8 cellular contexts compared by ENCODE assay signal in genomic region chr5:173972844-173973613, GRCh38. TPM values are rescaled to one million over a fixed set of nuclear protein-coding genes. Genes with fewer than 3 reads are reported as not detected.
DNase-seq lines count a peak whose midpoint lies in the region; ATAC-seq and TF ChIP-seq lines count a peak whose summit lies in the region.

No MANE protein-coding gene starts in this region.

- no peak for TF ChIP-seq POLR2A in spleen (IDR thresholded peaks at IDR 0.05)

- peaks cover 0 to 12% (median 0%) of the 10 kb centered on the region in 7 donors for H3K27me3 ChIP-seq in spleen (replicated peaks in 1 of 7)

- ATAC-seq in HG02970 (IDR thresholded peaks at IDR 0.05; ENCODE audit: low FRiP score, unreplicated experiment) (peak; percentile 64), GM18870 (IDR thresholded peaks at IDR 0.05; ENCODE audit: unreplicated experiment) (no peak)

- intact Hi-C loops in spleen (cut with DNase I; ENCODE audit: low total_unique reads): loop anchor here (2.0 kb wide), 1 partner anchor 352 kb away; no protein-coding TSS in a partner anchor

- peak; percentile 80 for DNase-seq in NCI-H2196 (lab: John Stamatoyannopoulos, UW; ENCODE audit: unreplicated experiment)
- DNase-seq in activated CD4-positive, CD25-positive, alpha-beta regulatory T cell (lab: John Stamatoyannopoulos, UW): peak; percentile 47 to 68 (median 58)
- peak; percentile 59 for DNase-seq in central memory CD4-positive, alpha-beta T cell
- peak; percentile 72 for DNase-seq in iris pigment epithelial cell (ENCODE audit: low read depth)
- DNase-seq in spleen: peak; percentile 89

- no peaks in the 10 kb centered on the region for H3K36me3 ChIP-seq in spleen

- peak; percentile 78 to 96 (median 93) for TF ChIP-seq CTCF in spleen (IDR thresholded peaks at IDR 0.05 in 8 of 11, conservative IDR thresholded peaks at IDR 0.05 in 3 of 11)

- H3K4me1 ChIP-seq in spleen: peaks cover 3 to 17% (median 13%) of the 10 kb centered on the region in 6 donors

- no peaks in the 10 kb centered on the region for H3K9me3 ChIP-seq in spleen

- WGBS in spleen, 5 donors: 3 to 9% (median 7%) methylated on average over 28 to 31 of the region's 31 CpGs

- H3K4me3 ChIP-seq in GM08714 (ENCODE audit: low read length) (peak overlapping the region; percentile 32; the same call in 1 of the 2 replicates), spleen (peak overlapping the region in 7 of 8 donors; percentile 21 to 68 (median 37))

- no peak overlapping the region for H3K27ac ChIP-seq in spleen

RNA-seq across cellular contexts. Expression of gene C5orf47, which starts 15.9 kb away (rescaled TPM):
- total RNA-seq in spleen: under 1 TPM in 5 of 7 donors, not detected in 2; 0.13 to 0.43 (median 0.22) TPM
- not detected for polyA plus RNA-seq in spleen
